1 cellular context compared by ENCODE assay signal in the genomic region with DNA sequence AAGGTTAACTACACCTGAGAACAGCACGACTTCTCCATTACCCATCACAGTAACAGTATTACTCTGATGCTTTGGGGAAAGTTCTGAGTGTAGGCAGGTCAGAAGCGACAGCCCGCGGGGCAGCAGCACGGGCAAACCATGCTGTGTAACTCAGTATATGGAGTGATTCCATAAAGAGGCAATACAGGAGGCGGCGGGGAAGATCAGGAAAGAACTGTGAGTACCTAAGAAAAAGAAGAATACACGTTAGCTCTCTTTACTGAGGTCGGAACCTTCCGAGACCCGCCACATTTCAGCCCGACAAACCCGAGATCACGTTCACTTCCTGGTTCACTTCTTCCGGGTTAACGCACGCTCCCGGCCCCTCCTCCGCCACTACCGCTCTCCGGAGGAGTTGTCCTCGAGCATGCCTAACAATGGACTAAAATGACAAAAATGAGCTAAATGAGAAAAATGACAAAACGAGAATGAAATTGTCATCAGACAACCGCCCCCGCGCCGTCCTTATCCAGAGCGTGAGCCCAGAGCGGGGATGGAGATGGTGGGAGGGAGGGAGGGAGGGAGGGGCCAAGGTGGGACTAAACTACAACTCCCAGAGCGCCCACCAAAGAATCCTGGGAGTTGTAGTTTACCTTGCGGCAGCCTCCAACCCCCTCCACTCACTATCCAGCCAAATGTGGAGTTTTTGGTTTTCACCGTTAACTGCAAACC.
TF ChIP-seq lines count a peak whose summit lies in the region.

Gene MTRF1, minus strand, starts transcription at position 316 of the 711 bp plus-strand sequence. CDS start 2,669 bp downstream, outside the sequence.

TF ChIP-seq in K562, 482 proteins besides CTCF, POLR2A, EP300 and RAD21 (continued from another document and continues in another):
- TF ChIP-seq CHD7 (IDR thresholded peaks at IDR 0.05; ENCODE audit: low read depth, low read length): no peak
- TF ChIP-seq ZNF436 (CRISPR knock-in tag; IDR thresholded peaks at IDR 0.05): no peak
- TF ChIP-seq ZNF318 (IDR thresholded peaks at IDR 0.05; ENCODE audit: borderline replicate concordance in 1 of 2, low read depth in 1 of 2): no peak
- no peak for TF ChIP-seq HDGF (IDR thresholded peaks at IDR 0.05)
- no peak for TF ChIP-seq CREB1 (IDR thresholded peaks at IDR 0.05)
- TF ChIP-seq CREB1 (CRISPR knock-in tag; IDR thresholded peaks at IDR 0.05): no peak
- TF ChIP-seq, protein P1, sequence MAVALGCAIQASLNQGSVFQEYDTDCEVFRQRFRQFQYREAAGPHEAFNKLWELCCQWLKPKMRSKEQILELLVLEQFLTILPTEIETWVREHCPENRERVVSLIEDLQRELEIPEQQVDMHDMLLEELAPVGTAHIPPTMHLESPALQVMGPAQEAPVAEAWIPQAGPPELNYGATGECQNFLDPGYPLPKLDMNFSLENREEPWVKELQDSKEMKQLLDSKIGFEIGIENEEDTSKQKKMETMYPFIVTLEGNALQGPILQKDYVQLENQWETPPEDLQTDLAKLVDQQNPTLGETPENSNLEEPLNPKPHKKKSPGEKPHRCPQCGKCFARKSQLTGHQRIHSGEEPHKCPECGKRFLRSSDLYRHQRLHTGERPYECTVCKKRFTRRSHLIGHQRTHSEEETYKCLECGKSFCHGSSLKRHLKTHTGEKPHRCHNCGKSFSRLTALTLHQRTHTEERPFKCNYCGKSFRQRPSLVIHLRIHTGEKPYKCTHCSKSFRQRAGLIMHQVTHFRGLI (CRISPR knock-in tag; IDR thresholded peaks at IDR 0.05): no peak
- TF ChIP-seq FOSL1 (tag; conservative IDR thresholded peaks at IDR 0.05): peak; percentile 28; the same call in 1 of the 2 replicates
- TF ChIP-seq TFAP4 (CRISPR knock-in tag; IDR thresholded peaks at IDR 0.05; ENCODE audit: borderline replicate concordance): no peak
- TF ChIP-seq GABPB2 (CRISPR knock-in tag; conservative IDR thresholded peaks at IDR 0.05): no peak
- TF ChIP-seq NR4A1 (CRISPR knock-in tag; IDR thresholded peaks at IDR 0.05): no peak
- TF ChIP-seq NR4A1 (tag; IDR thresholded peaks at IDR 0.05): no peak
- no peak for TF ChIP-seq U2AF1 (optimal IDR thresholded peaks at IDR 0.05; ENCODE audit: low read depth, low read length)
- TF ChIP-seq HOMEZ (CRISPR knock-in tag; IDR thresholded peaks at IDR 0.05): no peak
- no peak for TF ChIP-seq HNRNPUL1 (IDR thresholded peaks at IDR 0.05; ENCODE audit: low read length)
- TF ChIP-seq CEBPB (tag; IDR thresholded peaks at IDR 0.05): no peak
- no peak for TF ChIP-seq CBX5 (IDR thresholded peaks at IDR 0.05; ENCODE audit: borderline replicate concordance, low read depth)
- no peak for TF ChIP-seq TFE3 (CRISPR knock-in tag; IDR thresholded peaks at IDR 0.05)
